In genomic region chr6:119105262-119105661, GRCh38 we compare ENCODE assay signal across 18 cellular contexts.
"Had no signal": no experiment of that assay in that cellular context is flagged by ENCODE, and none has a peak within 500 bp of the region (broad histone marks: within the 10 kb centered on the region; RNA-seq: fewer than 3 reads in every experiment).

No MANE protein-coding gene starts in this region.

- H3K36me3 Mint-ChIP-seq: brain; memory B cell; naive B cell; stimulated activated naive B cell treated with anti-CD40 and anti-IgM and Interleukin-4, amounts not matched to agents 10 μg/mL and 1 μg/mL and 100 μg/mL, for 72 hours had no signal

- H3K4me1 ChIP-seq: colonic mucosa, right atrium auricular region, thyroid gland had no signal

- H3K27ac Mint-ChIP-seq: activated B cell treated with CpG ODN at 0.5 μM for 24 hours; brain; memory B cell; naive B cell; stimulated activated naive B cell treated with anti-CD40 and anti-IgM and Interleukin-4, amounts not matched to agents 10 μg/mL and 1 μg/mL and 100 μg/mL, for 72 hours had no signal

- H3K9me3 ChIP-seq: colonic mucosa, mucosa of descending colon, right atrium auricular region, thyroid gland had no signal

- H3K27me3 ChIP-seq: colonic mucosa, right atrium auricular region, thyroid gland had no signal

- H3K36me3 ChIP-seq: colonic mucosa, right atrium auricular region, thyroid gland had no signal

- H3K27ac ChIP-seq: colonic mucosa, right atrium auricular region, thyroid gland had no signal

- H3K9me3 Mint-ChIP-seq: activated B cell treated with CpG ODN at 0.5 μM for 24 hours; central memory CD8-positive, alpha-beta T cell; memory B cell; naive B cell; stimulated activated naive B cell treated with anti-CD40 and anti-IgM and Interleukin-4, amounts not matched to agents 10 μg/mL and 1 μg/mL and 100 μg/mL, for 72 hours had no signal

- H3K4me3 ChIP-seq: colonic mucosa, mucosa of descending colon, right atrium auricular region, thyroid gland had no signal

- DNase-seq: activated B cell treated with CpG ODN at 0.5 μM for 24 hours; activated gamma-delta T cell; anterior cingulate cortex; colonic mucosa; mucosa of descending colon; naive B cell; stimulated activated CD4-positive, alpha-beta T cell treated with anti-CD3 and anti-CD28 coated beads, Interleukin-12 subunit alpha, Interleukin-12 subunit beta, amount 100 ng/mL, for 4 hours; stimulated activated naive B cell treated with anti-CD40 and anti-IgM and Interleukin-4, amounts not matched to agents 10 μg/mL and 1 μg/mL and 100 μg/mL, for 72 hours; T-helper 1 cell; T-helper 9 cell; thyroid gland had no signal

- H3K27me3 Mint-ChIP-seq: memory B cell had no signal

- FAIRE-seq: endometrium had no signal

- H3K4me1 Mint-ChIP-seq: activated B cell treated with CpG ODN at 0.5 μM for 24 hours; central memory CD8-positive, alpha-beta T cell; stimulated activated naive B cell treated with anti-CD40 and anti-IgM and Interleukin-4, amounts not matched to agents 10 μg/mL and 1 μg/mL and 100 μg/mL, for 72 hours had no signal

- H3K4me3 Mint-ChIP-seq: activated B cell treated with CpG ODN at 0.5 μM for 24 hours; brain; central memory CD8-positive, alpha-beta T cell; memory B cell; naive B cell; neural crest cell; stimulated activated naive B cell treated with anti-CD40 and anti-IgM and Interleukin-4, amounts not matched to agents 10 μg/mL and 1 μg/mL and 100 μg/mL, for 72 hours had no signal

- ATAC-seq: esophagus mucosa; mucosa of descending colon; stimulated activated naive B cell treated with anti-CD40 and anti-IgM and Interleukin-4, amounts not matched to agents 10 μg/mL and 1 μg/mL and 100 μg/mL, for 72 hours had no signal
